ENCODE assay signal across 12 cellular contexts in genomic region chr2:12271589-12271984, GRCh38.
DNase-seq lines count a peak whose midpoint lies in the region; ATAC-seq and TF ChIP-seq lines count a peak whose summit lies in the region.
"Had no signal": no experiment of that assay in that cellular context is flagged by ENCODE, and none has a peak within 500 bp of the region (broad histone marks: within the 10 kb centered on the region; RNA-seq: fewer than 3 reads in every experiment).

No MANE protein-coding gene starts in this region.

- H3K79me2 ChIP-seq in Loucy (ENCODE audit: insufficient read depth, low read length): no peaks in the 10 kb centered on the region

- peak overlapping the region; percentile 18 for H3K4me2 ChIP-seq in Loucy (ENCODE audit: low read depth, low read length, poor library complexity, severe bottlenecking)

- no peaks in the 10 kb centered on the region for H3K27me3 ChIP-seq in Loucy (ENCODE audit: insufficient read depth, low read length, poor library complexity, severe bottlenecking)

- H4K20me1 ChIP-seq in Loucy (ENCODE audit: insufficient read depth, low read length, poor library complexity, severe bottlenecking): no peaks in the 10 kb centered on the region

- DNase-seq in activated naive CD4-positive, alpha-beta T cell treated with anti-CD3 and anti-CD28 coated beads, Interleukin-2, amount 10 ng/mL, durations not matched to agents 7 days and 5 days: no peak
- no peak for DNase-seq in activated naive CD4-positive, alpha-beta T cell treated with anti-CD3 and anti-CD28 coated beads, Interleukin-2, amount 50 U/mL, for 16 hours
- DNase-seq in osteocyte (ENCODE audit: extremely low spot score, unreplicated experiment): no peak
- no peak for DNase-seq in SK-N-DZ (ENCODE audit: low spot score)
- DNase-seq in activated T-helper 1 cell treated with anti-CD3 and anti-CD28 coated beads, Interleukin-12 subunit alpha, Interleukin-12 subunit beta, Interleukin-2, Interleukin-4 antibody, amounts not matched to agents 30 ng/mL and 10 ng/mL and 1 ng/mL, durations not matched to agents 14 hours and 24 hours and 36 hours (ENCODE audit: low spot score): no peak
- DNase-seq in NCI-H446 treated with DMSO at 0.1 percent for 48 hours (lab: John Stamatoyannopoulos, UW): no peak
- DNase-seq: IMR-90, NCI-H187 had no signal

- TF ChIP-seq CTCF in Loucy (conservative IDR thresholded peaks at IDR 0.05; ENCODE audit: low read length): no peak
- TF ChIP-seq CTCF in osteocyte (IDR thresholded peaks at IDR 0.05): no peak

- H3K36me3 ChIP-seq in Loucy (ENCODE audit: insufficient read depth, low read length): no peaks in the 10 kb centered on the region

- peaks cover 5% of the 10 kb centered on the region for H3K36me3 Mint-ChIP-seq in activated naive CD4-positive, alpha-beta T cell treated with anti-CD3 and anti-CD28 coated beads, Interleukin-2, amount 10 ng/mL, durations not matched to agents 7 days and 5 days
- H3K36me3 Mint-ChIP-seq in osteocyte (ENCODE audit: unreplicated experiment): peaks cover 2% of the 10 kb centered on the region
- no peaks in the 10 kb centered on the region for H3K36me3 Mint-ChIP-seq in activated T-helper 1 cell treated with anti-CD3 and anti-CD28 coated beads, Interleukin-12 subunit alpha, Interleukin-12 subunit beta, Interleukin-2, Interleukin-4 antibody, amounts not matched to agents 30 ng/mL and 10 ng/mL and 1 ng/mL, durations not matched to agents 14 hours and 24 hours and 36 hours (ENCODE audit: low read depth)
- H3K36me3 Mint-ChIP-seq: mesothelial cell of epicardium had no signal

- ATAC-seq in GM21717 (IDR thresholded peaks at IDR 0.05; ENCODE audit: unreplicated experiment): peak; percentile 65

- intact Hi-C loops in activated T-helper 1 cell treated with anti-CD3 and anti-CD28 coated beads, Interleukin-12 subunit alpha, Interleukin-12 subunit beta, Interleukin-2, Interleukin-4 antibody, amounts not matched to agents 30 ng/mL and 10 ng/mL and 1 ng/mL, durations not matched to agents 14 hours and 24 hours and 36 hours (cut with micrococcal nuclease): loop anchor here (1.0 to 5.0 kb wide), 3 partner anchors 13 to 446 kb away; partner anchors contain the start of gene TRIB2

- CTCF ChIA-PET in activated naive CD4-positive, alpha-beta T cell treated with anti-CD3 and anti-CD28 coated beads, Interleukin-2, amount 10 ng/mL, durations not matched to agents 7 days and 5 days (lab: Charles Lee): interaction anchor here (0.6 kb wide), 1 partner anchor 225 kb away, joined by 3 read pairs; no protein-coding TSS in a partner anchor

- peak overlapping the region; percentile 40 for H3K4me3 Mint-ChIP-seq in activated naive CD4-positive, alpha-beta T cell treated with anti-CD3 and anti-CD28 coated beads, Interleukin-2, amount 10 ng/mL, durations not matched to agents 7 days and 5 days
- no peak overlapping the region for H3K4me3 Mint-ChIP-seq in osteocyte (ENCODE audit: unreplicated experiment)
- H3K4me3 Mint-ChIP-seq in activated T-helper 1 cell treated with anti-CD3 and anti-CD28 coated beads, Interleukin-12 subunit alpha, Interleukin-12 subunit beta, Interleukin-2, Interleukin-4 antibody, amounts not matched to agents 30 ng/mL and 10 ng/mL and 1 ng/mL, durations not matched to agents 14 hours and 24 hours and 36 hours: no peak overlapping the region
- H3K4me3 Mint-ChIP-seq: mesothelial cell of epicardium had no signal

- no peak overlapping the region for H3K4me3 ChIP-seq in Loucy (ENCODE audit: low read length, poor library complexity, severe bottlenecking)

- peaks cover 4% of the 10 kb centered on the region for H3K27me3 Mint-ChIP-seq in activated naive CD4-positive, alpha-beta T cell treated with anti-CD3 and anti-CD28 coated beads, Interleukin-2, amount 10 ng/mL, durations not matched to agents 7 days and 5 days
- no peaks in the 10 kb centered on the region for H3K27me3 Mint-ChIP-seq in osteocyte (ENCODE audit: unreplicated experiment)
- peaks cover 15% of the 10 kb centered on the region for H3K27me3 Mint-ChIP-seq in activated T-helper 1 cell treated with anti-CD3 and anti-CD28 coated beads, Interleukin-12 subunit alpha, Interleukin-12 subunit beta, Interleukin-2, Interleukin-4 antibody, amounts not matched to agents 30 ng/mL and 10 ng/mL and 1 ng/mL, durations not matched to agents 14 hours and 24 hours and 36 hours (ENCODE audit: insufficient read depth)
- H3K27me3 Mint-ChIP-seq: progenitor cell of endocrine pancreas had no signal

- no peaks in the 10 kb centered on the region for H3K9me3 Mint-ChIP-seq in activated naive CD4-positive, alpha-beta T cell treated with anti-CD3 and anti-CD28 coated beads, Interleukin-2, amount 10 ng/mL, durations not matched to agents 7 days and 5 days
- H3K9me3 Mint-ChIP-seq in osteocyte (ENCODE audit: unreplicated experiment): peaks cover 4% of the 10 kb centered on the region
- H3K9me3 Mint-ChIP-seq in activated T-helper 1 cell treated with anti-CD3 and anti-CD28 coated beads, Interleukin-12 subunit alpha, Interleukin-12 subunit beta, Interleukin-2, Interleukin-4 antibody, amounts not matched to agents 30 ng/mL and 10 ng/mL and 1 ng/mL, durations not matched to agents 14 hours and 24 hours and 36 hours: no peaks in the 10 kb centered on the region

- peak overlapping the region; percentile 38 for H3K27ac Mint-ChIP-seq in activated naive CD4-positive, alpha-beta T cell treated with anti-CD3 and anti-CD28 coated beads, Interleukin-2, amount 10 ng/mL, durations not matched to agents 7 days and 5 days
- H3K27ac Mint-ChIP-seq in osteocyte (ENCODE audit: unreplicated experiment): peak overlapping the region; percentile 54
- no peak overlapping the region for H3K27ac Mint-ChIP-seq in activated T-helper 1 cell treated with anti-CD3 and anti-CD28 coated beads, Interleukin-12 subunit alpha, Interleukin-12 subunit beta, Interleukin-2, Interleukin-4 antibody, amounts not matched to agents 30 ng/mL and 10 ng/mL and 1 ng/mL, durations not matched to agents 14 hours and 24 hours and 36 hours
- H3K27ac Mint-ChIP-seq: mesothelial cell of epicardium, progenitor cell of endocrine pancreas had no signal

- H2AFZ ChIP-seq in Loucy (ENCODE audit: low read length): peak overlapping the region; percentile 61; the same call in 1 of the 2 replicates

- H3K4me1 Mint-ChIP-seq in activated naive CD4-positive, alpha-beta T cell treated with anti-CD3 and anti-CD28 coated beads, Interleukin-2, amount 10 ng/mL, durations not matched to agents 7 days and 5 days: peaks cover 16% of the 10 kb centered on the region
- peaks cover 9% of the 10 kb centered on the region for H3K4me1 Mint-ChIP-seq in osteocyte (ENCODE audit: unreplicated experiment)
- H3K4me1 Mint-ChIP-seq in activated T-helper 1 cell treated with anti-CD3 and anti-CD28 coated beads, Interleukin-12 subunit alpha, Interleukin-12 subunit beta, Interleukin-2, Interleukin-4 antibody, amounts not matched to agents 30 ng/mL and 10 ng/mL and 1 ng/mL, durations not matched to agents 14 hours and 24 hours and 36 hours (ENCODE audit: low read depth): peaks cover 27% of the 10 kb centered on the region

- no peak overlapping the region for H3K9ac ChIP-seq in Loucy (ENCODE audit: low read depth, low read length, poor library complexity, severe bottlenecking)

- H3K4me1 ChIP-seq in Loucy (ENCODE audit: insufficient read depth, low read length, poor library complexity, severe bottlenecking): peaks cover 16% of the 10 kb centered on the region

- no peaks in the 10 kb centered on the region for H3K9me2 ChIP-seq in Loucy (replicated peaks; ENCODE audit: low read depth, low read length)

- no peaks in the 10 kb centered on the region for H3K9me3 ChIP-seq in Loucy (ENCODE audit: insufficient read depth, low read depth, low read length)

- H3F3A ChIP-seq in Loucy (ENCODE audit: low read depth): no peaks in the 10 kb centered on the region
